5 cellular contexts compared by ENCODE assay signal in genomic region chr19:53447196-53447595, GRCh38. TPM values are rescaled to one million over a fixed set of nuclear protein-coding genes. Genes with fewer than 3 reads are reported as not detected.
DNase-seq lines count a peak whose midpoint lies in the region; FAIRE-seq and TF ChIP-seq lines count a peak whose summit lies in the region.
"Not testable (repeated sequence)": the region's sequence is repeated elsewhere in the genome, so short reads cannot be mapped to it uniquely, and the experiment has no call there.
"Had no signal": no experiment of that assay in that cellular context is flagged by ENCODE, and none has a peak within 500 bp of the region (broad histone marks: within the 10 kb centered on the region; RNA-seq: fewer than 3 reads in every experiment).

No MANE protein-coding gene starts in this region.

- not testable (repeated sequence) for H3K4me1 ChIP-seq in H1 (replicated peaks in 1 of 4; ENCODE audit: control insufficient read depth in 3 of 4, insufficient read depth in 4 of 4, low read length in 3 of 4)

- H4K5ac ChIP-seq in H1 (ENCODE audit: insufficient read length, low read depth, low read length) = not testable (repeated sequence)

- not testable (repeated sequence) for H2BK12ac ChIP-seq in H1 (ENCODE audit: low read depth, low read length)

- H4K8ac ChIP-seq in H1 (ENCODE audit: extremely low read depth, insufficient read depth, low read length) = peak overlapping the region; percentile 51; the same call in 1 of the 2 replicates

- H3K9me3 ChIP-seq in H1 (ENCODE audit: insufficient read depth in 2 of 2, low read depth in 1 of 2, low read length in 1 of 2) = peaks cover 11 to 12% of the 10 kb centered on the region in 2 experiments

- not testable (repeated sequence) for TF ChIP-seq EP300 in H1 (IDR thresholded peaks at IDR 0.05; ENCODE audit: borderline replicate concordance in 1 of 2, low read depth in 2 of 2, low read length in 2 of 2)

- not testable (repeated sequence) for H3K79me2 ChIP-seq in H1 (ENCODE audit: control insufficient read depth in 1 of 2, insufficient read depth in 2 of 2, low read length in 2 of 2)

- not testable (repeated sequence) for DNase-seq in H1 (ENCODE audit: low read depth in 1 of 2, low spot score in 2 of 2); mesothelial cell of epicardium (ENCODE audit: low spot score in 2 of 2, unreplicated experiment in 2 of 2); progenitor cell of endocrine pancreas (ENCODE audit: low spot score, unreplicated experiment)

- FAIRE-seq in H1 (lab: Jason Lieb, UNC) = not testable (repeated sequence)

- H3K27me3 Mint-ChIP-seq in mesothelial cell of epicardium (ENCODE audit: low read depth); progenitor cell of endocrine pancreas: not testable (repeated sequence)

- POLR2A ChIA-PET in H1 (lab: Charles Lee; ENCODE audit: partially characterized antibody) = not testable (repeated sequence)

- not testable (repeated sequence) for H3K4me3 ChIP-seq in H1 (ENCODE audit: extremely low read depth in 1 of 4, insufficient read depth in 2 of 4, low read depth in 3 of 4, low read length in 4 of 4)

- not testable (repeated sequence) for H3K79me1 ChIP-seq in H1 (ENCODE audit: low read depth, low read length)

- not testable (repeated sequence) for H3K14ac ChIP-seq in H1 (ENCODE audit: insufficient read length)

- not testable (repeated sequence) for H3K4me2 ChIP-seq in H1 (ENCODE audit: insufficient read depth in 1 of 2, low read depth in 2 of 2, low read length in 2 of 2)

- peak overlapping the region; percentile 3 for H3K27ac Mint-ChIP-seq in mesothelial cell of epicardium
- H3K27ac Mint-ChIP-seq in progenitor cell of endocrine pancreas = peak overlapping the region; percentile 39

- H2BK5ac ChIP-seq in H1 (ENCODE audit: low read depth, low read length) = not testable (repeated sequence)

- CTCF ChIA-PET in H1 (lab: Charles Lee; ENCODE audit: partially characterized antibody) = not testable (repeated sequence)

- not testable (repeated sequence) for TF ChIP-seq POLR2A in H1 (IDR thresholded peaks at IDR 0.05; ENCODE audit: control extremely low read depth in 1 of 2, low read depth in 2 of 2, low read length in 2 of 2)

- not testable (repeated sequence) for H3K4ac ChIP-seq in H1 (replicated peaks; ENCODE audit: insufficient read length, low read depth, low read length)

- H3K18ac ChIP-seq in H1 (ENCODE audit: extremely low read depth, low read length) = not testable (repeated sequence)

- WGBS in H1 (ENCODE audit: extremely low coverage in 1 of 2, insufficient coverage in 1 of 2, insufficient read length in 1 of 2, insufficient replicate concordance in 2 of 2, low coverage in 1 of 2, low lambda C conversion rate in 2 of 2, missing lambda C conversion rate in 1 of 2), 2 experiments = 84% methylated on average over 5 of the region's 5 CpGs; no CpG with 5 or more reads in 1 of the 2 experiments

- TF ChIP-seq RAD21 in H1 (IDR thresholded peaks at IDR 0.05 in 1 of 2, conservative IDR thresholded peaks at IDR 0.05 in 1 of 2; ENCODE audit: low read depth in 2 of 2, low read length in 2 of 2) = not testable (repeated sequence)

- H3K23me2 ChIP-seq in H1 (ENCODE audit: low read depth, low read length) = not testable (repeated sequence)

- H3K4me3 Mint-ChIP-seq in mesothelial cell of epicardium; progenitor cell of endocrine pancreas (ENCODE audit: low read depth): not testable (repeated sequence)

- not testable (repeated sequence) for H2AK5ac ChIP-seq in H1 (ENCODE audit: low read depth, low read length)

- H2AFZ ChIP-seq in H1 (ENCODE audit: low read length) = not testable (repeated sequence)

- H3K4me1 Mint-ChIP-seq in mesothelial cell of epicardium = not testable (repeated sequence)
- H3K4me1 Mint-ChIP-seq in progenitor cell of endocrine pancreas (ENCODE audit: low read depth) = peaks cover 12% of the 10 kb centered on the region

- H2BK20ac ChIP-seq in H1 (ENCODE audit: low read length) = not testable (repeated sequence)

- H3K23ac ChIP-seq in H1 (ENCODE audit: insufficient read length) = not testable (repeated sequence)

- H3K36me3 ChIP-seq in H1 (ENCODE audit: control insufficient read depth in 2 of 4, insufficient read depth in 4 of 4, low read length in 3 of 4) = peaks cover 2 to 54% (median 25%) of the 10 kb centered on the region in 4 experiments; a peak in 6 of 8 replicates

- not testable (repeated sequence) for H3K27me3 ChIP-seq in H1 (replicated peaks in 1 of 4; ENCODE audit: control insufficient read depth in 3 of 4, extremely low read depth in 1 of 4, insufficient read depth in 3 of 4, low read length in 3 of 4)

- TF ChIP-seq CTCF in VCaP (conservative IDR thresholded peaks at IDR 0.05); H1 (IDR thresholded peaks at IDR 0.05; ENCODE audit: control extremely low read depth in 1 of 3, insufficient read depth in 1 of 3, low read depth in 1 of 3, low read length in 3 of 3); mesothelial cell of epicardium (IDR thresholded peaks at IDR 0.05; ENCODE audit: unreplicated experiment); progenitor cell of endocrine pancreas (IDR thresholded peaks at IDR 0.05; ENCODE audit: unreplicated experiment): not testable (repeated sequence)

- H3K36me3 Mint-ChIP-seq in mesothelial cell of epicardium (peaks cover 86% of the 10 kb centered on the region), progenitor cell of endocrine pancreas (ENCODE audit: insufficient read depth) (peaks cover 81% of the 10 kb centered on the region)

- peaks cover 37% of the 10 kb centered on the region for H3K9me3 Mint-ChIP-seq in mesothelial cell of epicardium
- peaks cover 25% of the 10 kb centered on the region for H3K9me3 Mint-ChIP-seq in progenitor cell of endocrine pancreas (ENCODE audit: low read depth)

- peak overlapping the region; percentile 91 for H3K27ac ChIP-seq in VCaP
- not testable (repeated sequence) for H3K27ac ChIP-seq in H1 (ENCODE audit: low read depth, low read length)

- not testable (repeated sequence) for H4K20me1 ChIP-seq in H1 (replicated peaks in 1 of 2; ENCODE audit: control insufficient read depth in 1 of 2, insufficient read depth in 2 of 2, low read length in 2 of 2)

- H3K56ac ChIP-seq in H1 (replicated peaks; ENCODE audit: insufficient read length, low read depth, low read length) = not testable (repeated sequence)

- H4K91ac ChIP-seq in H1 (replicated peaks; ENCODE audit: insufficient read length, low read length) = not testable (repeated sequence)

- not testable (repeated sequence) for H3K9ac ChIP-seq in H1 (replicated peaks in 1 of 4; ENCODE audit: extremely low read depth in 1 of 4, low read depth in 3 of 4, low read length in 3 of 4)

- not testable (repeated sequence) for H2BK120ac ChIP-seq in H1 (replicated peaks; ENCODE audit: low read depth, low read length)

- not testable (repeated sequence) for H2BK15ac ChIP-seq in H1 (ENCODE audit: low read length)

RNA-seq across cellular contexts. Expression of gene ZNF761, which starts 15.4 kb away (rescaled TPM):
- total RNA-seq in H1 (2021; fragmentation: NEBNext Ultra II Directional; extraction: Animal tissue kit (Norgen Biotek cat#: 25700)) = 24.2 and 25.1 TPM in 2 replicates
- polyA plus RNA-seq in H1 (2011; rRNA removed) = 10.8 and 11.1 TPM in 2 replicates
- polyA plus RNA-seq in H1 (2011; cell fraction: cytosol; rRNA removed) = 17.4 TPM
- 12.9 TPM for polyA plus RNA-seq in H1 (2011; cell fraction: nucleus; rRNA removed)
- polyA plus RNA-seq in H1 (2012, experiment 1 of 2) = 12.3 to 21.4 TPM (median 13.6 TPM) in 4 replicates
- 1.3 TPM for polyA plus RNA-seq in H1 (2012, experiment 2 of 2)
- 17.3 TPM for polyA plus RNA-seq in H1 (2013, experiment 1 of 2)
- polyA plus RNA-seq in H1 (2013, experiment 2 of 2) = 16.9 TPM
- 23.7 and 33.8 TPM in 2 replicates for polyA minus RNA-seq in H1 (2011; rRNA and poly(A)+ RNA removed)
- polyA minus RNA-seq in H1 (2011; cell fraction: cytosol; rRNA and poly(A)+ RNA removed) = 17.1 TPM
- polyA minus RNA-seq in H1 (2011; cell fraction: nucleus; rRNA and poly(A)+ RNA removed) = 36.3 TPM
- total RNA-seq in mesothelial cell of epicardium (15.0 to 16.2 TPM (median 16.1 TPM) in 3 replicates), progenitor cell of endocrine pancreas (59.3 and 65.9 TPM in 2 replicates)

RNA-seq across cellular contexts. Expression of gene ZNF813, which starts 20.3 kb away (rescaled TPM):
- total RNA-seq in H1 (2021; fragmentation: NEBNext Ultra II Directional; extraction: Animal tissue kit (Norgen Biotek cat#: 25700)) = 22.1 and 22.4 TPM in 2 replicates
- 1.9 and 2.9 TPM in 2 replicates for polyA plus RNA-seq in H1 (2011; rRNA removed)
- polyA plus RNA-seq in H1 (2011; cell fraction: cytosol; rRNA removed) = 3.8 TPM
- 3.4 TPM for polyA plus RNA-seq in H1 (2011; cell fraction: nucleus; rRNA removed)
- 7.9 to 13.6 TPM (median 8.7 TPM) in 4 replicates for polyA plus RNA-seq in H1 (2012, experiment 1 of 2)
- 0.88 TPM for polyA plus RNA-seq in H1 (2012, experiment 2 of 2)
- polyA plus RNA-seq in H1 (2013, experiment 1 of 2) = 11.9 TPM
- 10.6 TPM for polyA plus RNA-seq in H1 (2013, experiment 2 of 2)
- polyA minus RNA-seq in H1 (2011; rRNA and poly(A)+ RNA removed) = 18.5 and 24.9 TPM in 2 replicates
- 11.4 TPM for polyA minus RNA-seq in H1 (2011; cell fraction: cytosol; rRNA and poly(A)+ RNA removed)
- polyA minus RNA-seq in H1 (2011; cell fraction: nucleus; rRNA and poly(A)+ RNA removed) = 36.4 TPM
- total RNA-seq in mesothelial cell of epicardium (5.4 to 6.1 TPM (median 6.0 TPM) in 3 replicates), progenitor cell of endocrine pancreas (16.0 and 16.6 TPM in 2 replicates)
- total RNA-seq: Calu3 had no signal

RNA-seq across cellular contexts. Expression of gene ZNF765, which starts 52.2 kb away (rescaled TPM):
- total RNA-seq in H1 (2021; fragmentation: NEBNext Ultra II Directional; extraction: Animal tissue kit (Norgen Biotek cat#: 25700)) = 21.0 and 22.3 TPM in 2 replicates
- polyA plus RNA-seq in H1 (2011; rRNA removed) = 4.5 and 5.4 TPM in 2 replicates
- polyA plus RNA-seq in H1 (2011; cell fraction: cytosol; rRNA removed) = 8.0 TPM
- 26.3 TPM for polyA plus RNA-seq in H1 (2011; cell fraction: nucleus; rRNA removed)
- 6.6 to 10.1 TPM (median 7.8 TPM) in 4 replicates for polyA plus RNA-seq in H1 (2012, experiment 1 of 2)
- 0.45 TPM for polyA plus RNA-seq in H1 (2012, experiment 2 of 2)
- polyA plus RNA-seq in H1 (2013, experiment 1 of 2) = 9.4 TPM
- polyA plus RNA-seq in H1 (2013, experiment 2 of 2) = 8.1 TPM
- 25.2 and 33.7 TPM in 2 replicates for polyA minus RNA-seq in H1 (2011; rRNA and poly(A)+ RNA removed)
- 11.4 TPM for polyA minus RNA-seq in H1 (2011; cell fraction: cytosol; rRNA and poly(A)+ RNA removed)
- polyA minus RNA-seq in H1 (2011; cell fraction: nucleus; rRNA and poly(A)+ RNA removed) = 58.5 TPM
- total RNA-seq in mesothelial cell of epicardium (15.5 to 17.7 TPM (median 16.1 TPM) in 3 replicates), progenitor cell of endocrine pancreas (29.8 and 32.9 TPM in 2 replicates)
